In the genomic region with DNA sequence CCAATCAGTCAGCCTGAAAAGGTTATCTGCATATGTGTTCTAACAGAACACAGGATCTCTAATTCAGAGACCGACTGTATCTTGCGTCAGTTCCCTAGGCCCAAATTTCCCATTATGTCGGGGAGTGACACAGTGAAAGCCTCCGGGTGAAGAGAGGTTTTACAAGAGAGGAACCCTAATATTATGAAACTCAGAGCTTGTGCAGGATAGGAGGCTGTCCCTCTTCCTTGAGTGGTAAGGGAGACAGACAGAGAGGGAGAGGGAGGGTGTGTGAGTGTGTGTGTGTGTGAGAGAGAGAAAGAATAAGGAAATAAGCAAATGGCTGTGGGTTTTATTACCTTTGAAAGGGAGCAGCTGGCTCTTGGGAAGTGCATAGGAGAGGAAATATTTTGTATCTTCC, we compare ENCODE assay signal across 9 cellular contexts. TPM values are rescaled to one million over a fixed set of nuclear protein-coding genes. Genes with fewer than 3 reads are reported as not detected.
A peak's percentile ranks its signal among the peaks of the same experiment; 100 is the strongest.
DNase-seq lines count a peak whose midpoint lies in the region; ATAC-seq and TF ChIP-seq lines count a peak whose summit lies in the region.
"Had no signal": no experiment of that assay in that cellular context is flagged by ENCODE, and none has a peak within 500 bp of the region (broad histone marks: within the 10 kb centered on the region; RNA-seq: fewer than 3 reads in every experiment).

No MANE protein-coding gene starts in this region.

- peak; percentile 59 for DNase-seq in SKM-1 treated with dmso at 0.1 percent for 144 hours (lab: John Stamatoyannopoulos, UW; ENCODE audit: unreplicated experiment)
- DNase-seq in SKM-1 (lab: John Stamatoyannopoulos, UW; ENCODE audit: unreplicated experiment): no peak
- no peak for DNase-seq in PC-9
- DNase-seq in left lung: no peak
- DNase-seq in spleen: no peak
- no peak for DNase-seq in Peyer's patch
- DNase-seq in GM23338 (ENCODE audit: low spot score): no peak
- no peak for DNase-seq in HFFc6

- no peaks in the 10 kb centered on the region for H3K9me2 ChIP-seq in PC-9 (ENCODE audit: insufficient read depth)
- 0 out of 2 replicates have a peak, but pooled peaks cover 3% of the 10 kb centered on the region for H3K9me2 ChIP-seq in GM23338 (ENCODE audit: insufficient read depth)

- H3K27ac ChIP-seq in PC-9 (peak overlapping the region; percentile 30; the same call in 1 of the 2 replicates), left lung (peak overlapping the region; percentile 82 to 94), spleen (peak overlapping the region in 7 of 8 donors; percentile 54 to 93 (median 80)), Peyer's patch (peak overlapping the region in 2 of 4 donors; percentile 69 to 74), GM23338 (ENCODE audit: low read depth) (no peak overlapping the region)

- no peak for ATAC-seq in left lung
- no peak for ATAC-seq in GM23338

- H3K27me3 Mint-ChIP-seq in GM23338 (ENCODE audit: insufficient read depth, low read depth, poor library complexity) (peaks cover 25% of the 10 kb centered on the region), HFFc6 (ENCODE audit: insufficient read depth) (no peaks in the 10 kb centered on the region; the same call in none of the 2 replicates)

- H3K27me3 ChIP-seq in PC-9 (ENCODE audit: insufficient read depth, low read depth): no peaks in the 10 kb centered on the region
- H3K27me3 ChIP-seq in left lung: no peaks in the 10 kb centered on the region
- peaks cover 0 to 9% (median 0%) of the 10 kb centered on the region in 7 donors for H3K27me3 ChIP-seq in spleen (replicated peaks in 1 of 7)
- H3K27me3 ChIP-seq in Peyer's patch: no peaks in the 10 kb centered on the region
- H3K27me3 ChIP-seq in GM23338 (ENCODE audit: insufficient read depth): peaks cover 39% of the 10 kb centered on the region

- H3F3A ChIP-seq in PC-9 (ENCODE audit: insufficient read depth, low read depth) (peaks cover 20% of the 10 kb centered on the region), GM23338 (replicated peaks; ENCODE audit: low read depth) (no peaks in the 10 kb centered on the region)

- H3K4me1 Mint-ChIP-seq in GM23338 (no peaks in the 10 kb centered on the region; the same call in 2 of the 3 replicates), HFFc6 (ENCODE audit: low read depth) (peaks cover 24% of the 10 kb centered on the region)

- TF ChIP-seq CTCF in PC-9 (conservative IDR thresholded peaks at IDR 0.05): no peak
- TF ChIP-seq CTCF in left lung (IDR thresholded peaks at IDR 0.05): no peak
- TF ChIP-seq CTCF in spleen (IDR thresholded peaks at IDR 0.05 in 8 of 11, conservative IDR thresholded peaks at IDR 0.05 in 3 of 11): no peak
- TF ChIP-seq CTCF in Peyer's patch (IDR thresholded peaks at IDR 0.05): no peak
- TF ChIP-seq CTCF in GM23338 (conservative IDR thresholded peaks at IDR 0.05; ENCODE audit: low read depth in 2 of 2): no peak
- TF ChIP-seq CTCF in HFFc6 (IDR thresholded peaks at IDR 0.05): no peak

- H3K36me3 Mint-ChIP-seq in GM23338 (ENCODE audit: low read depth) (peaks cover 11% of the 10 kb centered on the region; the same call in 2 of the 3 replicates), HFFc6 (ENCODE audit: low read depth) (peaks cover 12% of the 10 kb centered on the region)

- intact Hi-C loops in PC-9 (cut with micrococcal nuclease; ENCODE audit: unreplicated experiment): loop anchor here (5.0 kb wide), 1 partner anchor 389 kb away; no protein-coding TSS in a partner anchor
- intact Hi-C loops in left lung (cut with DNase I): loop anchor here in 1 of 2 donors (10.0 kb wide), 1 partner anchor 56 kb away; no protein-coding TSS in a partner anchor
- intact Hi-C loops in spleen (cut with DNase I; ENCODE audit: low total_unique reads): no loop called here

- no peak overlapping the region for H3K27ac Mint-ChIP-seq in GM23338
- H3K27ac Mint-ChIP-seq in HFFc6: no peak overlapping the region

- H3K4me2 ChIP-seq in PC-9 (no peak overlapping the region), GM23338 (no peak overlapping the region)

- H3K4me3 Mint-ChIP-seq in GM23338 (no peak overlapping the region), HFFc6 (no peak overlapping the region)

- H2AFZ ChIP-seq in PC-9: no peak overlapping the region
- H2AFZ ChIP-seq in GM23338: no peak overlapping the region

- H3K9me3 Mint-ChIP-seq in GM23338 (peaks cover 53% of the 10 kb centered on the region), HFFc6 (peaks cover 14% of the 10 kb centered on the region)

- H3K36me3 ChIP-seq in PC-9 (ENCODE audit: low read depth): no peaks in the 10 kb centered on the region
- no peaks in the 10 kb centered on the region for H3K36me3 ChIP-seq in left lung
- H3K36me3 ChIP-seq in spleen: no peaks in the 10 kb centered on the region
- no peaks in the 10 kb centered on the region for H3K36me3 ChIP-seq in Peyer's patch
- peaks cover 6% of the 10 kb centered on the region; the same call in 1 of the 2 replicates for H3K36me3 ChIP-seq in GM23338 (ENCODE audit: insufficient read depth)

- POLR2A ChIA-PET in PC-9 (lab: Charles Lee; ENCODE audit: unreplicated experiment): no interaction called here

- H3K79me2 ChIP-seq in PC-9 (ENCODE audit: low read depth): no peaks in the 10 kb centered on the region
- no peaks in the 10 kb centered on the region for H3K79me2 ChIP-seq in GM23338 (replicated peaks; ENCODE audit: insufficient read depth)

- H3K9me3 ChIP-seq in PC-9 (ENCODE audit: insufficient read depth, low read depth): peaks cover 21% of the 10 kb centered on the region
- peaks cover 0 to 5% of the 10 kb centered on the region in 2 donors for H3K9me3 ChIP-seq in left lung
- H3K9me3 ChIP-seq in spleen: peaks cover 0 to 14% (median 7%) of the 10 kb centered on the region in 8 donors
- no peaks in the 10 kb centered on the region for H3K9me3 ChIP-seq in Peyer's patch

- H3K4me1 ChIP-seq in PC-9 (replicated peaks; ENCODE audit: insufficient read depth): peaks cover 6% of the 10 kb centered on the region; the same call in 1 of the 2 replicates
- H3K4me1 ChIP-seq in left lung: peaks cover 4 to 54% of the 10 kb centered on the region in 2 donors
- H3K4me1 ChIP-seq in spleen: peaks cover 0 to 56% (median 32%) of the 10 kb centered on the region in 6 donors
- peaks cover 0 to 15% (median 4%) of the 10 kb centered on the region in 4 donors for H3K4me1 ChIP-seq in Peyer's patch
- H3K4me1 ChIP-seq in GM23338 (ENCODE audit: insufficient read depth): no peaks in the 10 kb centered on the region

- H4K20me1 ChIP-seq in PC-9 (ENCODE audit: insufficient read depth) (no peaks in the 10 kb centered on the region), GM23338 (replicated peaks; ENCODE audit: insufficient read depth) (no peaks in the 10 kb centered on the region)

- H3K4me3 ChIP-seq in PC-9 (no peak overlapping the region), left lung (peak overlapping the region; percentile 40 to 64), spleen (peak overlapping the region in 6 of 8 donors; percentile 41 to 78 (median 58)), Peyer's patch (peak overlapping the region in 1 of 4 donors; percentile 64), GM23338 (no peak overlapping the region)

- TF ChIP-seq POLR2A in spleen (IDR thresholded peaks at IDR 0.05): no peak
- no peak for TF ChIP-seq POLR2A in Peyer's patch (IDR thresholded peaks at IDR 0.05)

- CTCF ChIA-PET in PC-9 (lab: Charles Lee): no interaction called here

- no TSS peak for BruUV-seq in PC-9 (replicated peaks; lab: Mats Ljungman, UMichigan)

- 54 to 87% (median 65%) methylated on average over 4 of the region's 4 CpGs for WGBS in spleen, 5 donors

TF ChIP-seq in GM23338, 12 proteins besides CTCF, POLR2A, EP300 and RAD21 (continues in another document):
- no peak for TF ChIP-seq JUNB (IDR thresholded peaks at IDR 0.05; ENCODE audit: unreplicated experiment)

RNA-seq across cellular contexts. Expression of gene CD14, which starts 1.9 kb away (rescaled TPM):
- total RNA-seq in PC-9 (2021): 0.35 and 0.81 TPM in 2 replicates
- total RNA-seq in left lung: 100 to 1,000 TPM in 1 of 2 donors, 10 to 100 TPM in 1; 76.8 to 252 TPM
- total RNA-seq in spleen: 100 to 1,000 TPM in 4 of 7 donors, 10 to 100 TPM in 3; 80.2 to 209 (median 101) TPM
- 10 to 100 TPM; 40.2 to 60.9 (median 48.9) TPM for polyA plus RNA-seq in spleen
- 10 to 100 TPM in 2 of 4 donors, 1 to 10 TPM in 2; 3.3 to 16.0 (median 7.4) TPM for total RNA-seq in Peyer's patch
- not detected in 2 replicates for total RNA-seq in GM23338 (2014; rRNA removed; shearing (Covaris generic))
- 0.17 TPM in 1 of 2 replicates, not detected in the other for polyA plus RNA-seq in GM23338 (2016; fragmentation: Nextera tagmentation; extraction: Ambion mirVana)
- 1 to 10 TPM in 5 of 6 experiments, under 1 TPM in 1; 0.84 to 1.9 (median 1.3) TPM for total RNA-seq in HFFc6 (2021; fragmentation: NEBNext Ultra II Directional; extraction: Animal tissue kit (Norgen Biotek cat#: 25700))
- total RNA-seq: A172 had no signal

RNA-seq across cellular contexts. Expression of gene TMCO6, which starts 8.2 kb away (rescaled TPM):
- 12.1 and 25.2 TPM in 2 replicates for total RNA-seq in PC-9 (2021)
- total RNA-seq in left lung: 10 to 100 TPM in 1 of 2 donors, 1 to 10 TPM in 1; 7.6 to 12.8 TPM
- total RNA-seq in spleen: 10 to 100 TPM; 18.3 to 55.2 (median 24.5) TPM
- polyA plus RNA-seq in spleen: 10 to 100 TPM; 12.0 to 21.0 (median 18.2) TPM
- 10 to 100 TPM; 21.9 to 90.9 (median 42.2) TPM for total RNA-seq in Peyer's patch
- 19.9 and 37.4 TPM in 2 replicates for total RNA-seq in GM23338 (2014; rRNA removed; shearing (Covaris generic))
- 18.7 and 19.0 TPM in 2 replicates for polyA plus RNA-seq in GM23338 (2016; fragmentation: Nextera tagmentation; extraction: Ambion mirVana)
- 1 to 10 TPM; 3.6 to 7.2 (median 6.1) TPM for total RNA-seq in HFFc6 (2021; fragmentation: NEBNext Ultra II Directional; extraction: Animal tissue kit (Norgen Biotek cat#: 25700))

RNA-seq across cellular contexts. Expression of gene NDUFA2, which starts 16.4 kb away (rescaled TPM):
- total RNA-seq in PC-9 (2021) (69.7 and 72.7 TPM in 2 replicates), left lung (10 to 100 TPM; 50.2 to 62.8 TPM), spleen (10 to 100 TPM; 35.1 to 61.4 (median 46.9) TPM), Peyer's patch (10 to 100 TPM; 51.2 to 90.2 (median 69.6) TPM)
- polyA plus RNA-seq in spleen (100 to 1,000 TPM; 211 to 237 (median 216) TPM), GM23338 (2016; fragmentation: Nextera tagmentation; extraction: Ambion mirVana) (292 and 317 TPM in 2 replicates)
- total RNA-seq in GM23338 (2014; rRNA removed; shearing (Covaris generic)): 48.8 and 55.7 TPM in 2 replicates
- total RNA-seq in HFFc6 (2021; fragmentation: NEBNext Ultra II Directional; extraction: Animal tissue kit (Norgen Biotek cat#: 25700)): 10 to 100 TPM; 60.5 to 73.9 (median 67.0) TPM

RNA-seq across cellular contexts. Expression of gene IK, which starts 16.6 kb away (rescaled TPM):
- total RNA-seq in PC-9 (2021): 74.2 and 86.7 TPM in 2 replicates
- 10 to 100 TPM; 53.9 to 58.5 TPM for total RNA-seq in left lung
- 100 to 1,000 TPM in 2 of 7 donors, 10 to 100 TPM in 5; 77.2 to 139 (median 90.4) TPM for total RNA-seq in spleen
- 10 to 100 TPM; 61.1 to 68.0 (median 64.4) TPM for polyA plus RNA-seq in spleen
- 100 to 1,000 TPM in 1 of 4 donors, 10 to 100 TPM in 3; 40.5 to 167 (median 82.8) TPM for total RNA-seq in Peyer's patch
- total RNA-seq in GM23338 (2014; rRNA removed; shearing (Covaris generic)): 58.9 and 77.3 TPM in 2 replicates
- polyA plus RNA-seq in GM23338 (2016; fragmentation: Nextera tagmentation; extraction: Ambion mirVana): 116 and 128 TPM in 2 replicates
- total RNA-seq in HFFc6 (2021; fragmentation: NEBNext Ultra II Directional; extraction: Animal tissue kit (Norgen Biotek cat#: 25700)): 100 to 1,000 TPM in 4 of 6 experiments, 10 to 100 TPM in 2; 83.3 to 116 (median 109) TPM

RNA-seq across cellular contexts. Expression of gene WDR55, which starts 33.6 kb away (rescaled TPM):
- total RNA-seq in PC-9 (2021) (37.9 and 39.2 TPM in 2 replicates), left lung (10 to 100 TPM; 21.0 to 26.5 TPM), spleen (10 to 100 TPM; 23.0 to 30.8 (median 25.7) TPM), Peyer's patch (10 to 100 TPM; 31.3 to 66.8 (median 39.7) TPM)
- polyA plus RNA-seq in spleen (10 to 100 TPM; 14.2 to 25.6 (median 21.6) TPM), GM23338 (2016; fragmentation: Nextera tagmentation; extraction: Ambion mirVana) (9.3 and 9.6 TPM in 2 replicates)
- 18.0 and 22.7 TPM in 2 replicates for total RNA-seq in GM23338 (2014; rRNA removed; shearing (Covaris generic))
- total RNA-seq in HFFc6 (2021; fragmentation: NEBNext Ultra II Directional; extraction: Animal tissue kit (Norgen Biotek cat#: 25700)): 10 to 100 TPM; 23.7 to 28.3 (median 25.8) TPM

Comparison
In these comparisons a context has a peak if more than half of its experiments do, and no peak if none do; other contexts are left out.
1. H3K4me3 ChIP-seq: peak in left lung (2 of 2) and spleen (6 of 8); none in PC-9 (single experiment) and GM23338 (single experiment).
2. RNA of gene CD14, which starts 1.9 kb away (total RNA-seq): 76.8 to 252 TPM in left lung and 80.2 to 209 TPM in spleen; 3.3 to 16.0 TPM in Peyer's patch, 0.84 to 1.9 TPM in HFFc6, 0.35 to 0.81 TPM in PC-9 and not detected in GM23338; every median in the first group is over 4 times any median in the second.